In genomic region chr2:70270323-70270722, GRCh38 we compare ENCODE assay signal across 19 cellular contexts.
"Had no signal": no experiment of that assay in that cellular context is flagged by ENCODE, and none has a peak within 500 bp of the region (broad histone marks: within the 10 kb centered on the region; RNA-seq: fewer than 3 reads in every experiment).

No MANE protein-coding gene starts in this region.

- H3K27me3 Mint-ChIP-seq: activated naive CD4-positive, alpha-beta T cell treated with anti-CD3 and anti-CD28 coated beads, Interleukin-2, amount 50 U/mL, for 24 hours; effector memory CD8-positive, alpha-beta T cell; naive thymus-derived CD4-positive, alpha-beta T cell had no signal

- H3K27ac ChIP-seq: cardiac muscle cell, epithelial cell of prostate, foreskin keratinocyte, ovary had no signal

- H3K36me3 ChIP-seq: ovary had no signal

- H3K9me3 Mint-ChIP-seq: activated naive CD4-positive, alpha-beta T cell treated with anti-CD3 and anti-CD28 coated beads, Interleukin-2, amount 50 U/mL, for 24 hours; activated T-cell treated with anti-CD3 and anti-CD28 coated beads, Interleukin-2, amount 50 U/mL, for 72 hours; effector memory CD8-positive, alpha-beta T cell had no signal

- H3K4me3 Mint-ChIP-seq: activated naive CD4-positive, alpha-beta T cell treated with anti-CD3 and anti-CD28 coated beads, Interleukin-2, amount 50 U/mL, for 24 hours; activated T-cell treated with anti-CD3 and anti-CD28 coated beads, Interleukin-2, amount 50 U/mL, for 72 hours; effector memory CD8-positive, alpha-beta T cell; naive thymus-derived CD4-positive, alpha-beta T cell had no signal

- H3K4me3 ChIP-seq: cardiac muscle cell, ovary, smooth muscle cell had no signal

- H3K27me3 ChIP-seq: cardiac muscle cell, foreskin keratinocyte, ovary had no signal

- H3K9me3 ChIP-seq: ovary had no signal

- H3K4me1 ChIP-seq: foreskin keratinocyte had no signal

- DNase-seq: activated CD4-positive, alpha-beta T cell treated with anti-CD3 and anti-CD28 coated beads, Interleukin-2, amount 50 U/mL, for 1 hour; activated effector memory CD4-positive, alpha-beta T cell treated with anti-CD3 and anti-CD28 coated beads, Interleukin-2, amount 50 U/mL, for 16 hours; activated T-cell treated with anti-CD3 and anti-CD28 coated beads, Interleukin-2, amount 50 U/mL, for 72 hours; amniotic stem cell; effector memory CD8-positive, alpha-beta T cell; hippocampal formation; islet precursor cell; naive thymus-derived CD4-positive, alpha-beta T cell; ovary; stimulated activated CD4-positive, alpha-beta T cell treated with anti-CD3 and anti-CD28 coated beads, Interleukin-4, amount 100 ng/mL, for 1 hour; T-helper 1 cell; T1000 had no signal

- H3K27ac Mint-ChIP-seq: activated naive CD4-positive, alpha-beta T cell treated with anti-CD3 and anti-CD28 coated beads, Interleukin-2, amount 50 U/mL, for 24 hours had no signal

- H3K4me2 ChIP-seq: smooth muscle cell had no signal

- ATAC-seq: activated CD4-positive, CD25-positive, alpha-beta regulatory T cell treated with anti-CD3 and anti-CD28 coated beads, Interleukin-2, amount 50 U/mL, for 24 hours; activated T-cell treated with anti-CD3 and anti-CD28 coated beads, Interleukin-2, amount 50 U/mL, for 72 hours; effector memory CD8-positive, alpha-beta T cell; foreskin keratinocyte; naive thymus-derived CD4-positive, alpha-beta T cell; sciatic nerve had no signal
